ENCODE assay signal across 19 cellular contexts in the genomic region with DNA sequence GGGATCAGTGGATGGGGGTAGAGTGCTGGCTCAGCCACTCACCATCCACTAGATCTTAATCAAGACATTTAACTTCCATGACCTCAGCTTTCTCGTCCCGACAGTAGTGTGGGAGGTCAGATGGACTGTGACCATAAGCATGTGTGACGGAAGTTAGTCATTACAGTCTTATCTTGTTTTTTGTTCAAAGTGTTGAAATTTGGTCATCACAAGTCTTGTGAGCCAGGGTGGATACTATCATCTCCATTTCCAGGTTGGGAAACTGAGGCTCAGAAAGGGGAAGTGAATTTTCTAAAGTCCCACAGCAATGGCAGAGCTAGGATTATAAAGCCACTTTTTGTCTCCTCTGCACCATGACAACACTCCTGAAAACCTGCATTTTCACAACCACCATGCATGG. TPM values are rescaled to one million over a fixed set of nuclear protein-coding genes. Genes with fewer than 3 reads are reported as not detected.
DNase-seq lines count a peak whose midpoint lies in the region; ATAC-seq, FAIRE-seq and TF ChIP-seq lines count a peak whose summit lies in the region.
"Had no signal": no experiment of that assay in that cellular context is flagged by ENCODE, and none has a peak within 500 bp of the region (broad histone marks: within the 10 kb centered on the region; RNA-seq: fewer than 3 reads in every experiment).

No MANE protein-coding gene starts in this region.

- TF ChIP-seq RAD21 in A549 (conservative IDR thresholded peaks at IDR 0.05 in 1 of 2, IDR thresholded peaks at IDR 0.05 in 1 of 2): no peak

- no peak overlapping the region for H3K27ac ChIP-seq in A549
- H3K27ac ChIP-seq in GM23248: peak overlapping the region; percentile 59

- CTCF ChIA-PET in A549 (lab: Yijun Ruan, JAX): interaction anchor here (0.8 to 3.4 kb wide), 4 partner anchors 11 to 212 kb away, joined by 3 to 12 read pairs (median 8); no protein-coding TSS in a partner anchor

- H3K4me2 ChIP-seq in A549: no peak overlapping the region
- peak overlapping the region; percentile 27 for H3K4me2 ChIP-seq in GM23248 (ENCODE audit: unreplicated experiment)

- H4K20me1 ChIP-seq in GM23248 (ENCODE audit: insufficient read depth): no peaks in the 10 kb centered on the region

- H3K9me2 ChIP-seq in GM23248 (ENCODE audit: insufficient read depth): no peaks in the 10 kb centered on the region

- TF ChIP-seq CTCF in A549 (IDR thresholded peaks at IDR 0.05): no peak
- TF ChIP-seq CTCF in fibroblast of mammary gland (conservative IDR thresholded peaks at IDR 0.05; ENCODE audit: control insufficient read depth, insufficient read depth, low read depth, low read length): no peak

- ATAC-seq in A549: no peak
- ATAC-seq in GM21526 (IDR thresholded peaks at IDR 0.05; ENCODE audit: low FRiP score, unreplicated experiment): no peak
- ATAC-seq: HCT116, PC-3 had no signal

- TF ChIP-seq EP300 in A549 (IDR thresholded peaks at IDR 0.05): no peak

- POLR2A ChIA-PET in A549 (lab: Yijun Ruan, JAX): no interaction called here

- H3K4me1 ChIP-seq in A549 (peaks cover under 1% of the 10 kb centered on the region; the same call in 1 of the 3 replicates), GM23248 (ENCODE audit: insufficient read depth) (peaks cover 21% of the 10 kb centered on the region)

- no peaks in the 10 kb centered on the region for H3K79me2 ChIP-seq in GM23248 (ENCODE audit: insufficient read depth)

- in situ Hi-C loops in GM23248 (cut with MboI): no loop called here

- H3K9ac ChIP-seq in GM23248: no peak overlapping the region

- H3F3A ChIP-seq in GM23248 (ENCODE audit: insufficient read depth): peaks cover 18% of the 10 kb centered on the region

- H3K9me3 ChIP-seq in A549 (peaks cover 7% of the 10 kb centered on the region; the same call in 2 of the 3 replicates), GM23248 (ENCODE audit: low read depth) (no peaks in the 10 kb centered on the region)

- H3K36me3 ChIP-seq in GM23248 (ENCODE audit: low read depth): no peaks in the 10 kb centered on the region

- no peak for TF ChIP-seq POLR2A in A549 (IDR thresholded peaks at IDR 0.05; ENCODE audit: low read length)

- H3K4me3 ChIP-seq in A549: no peak overlapping the region
- no peak overlapping the region for H3K4me3 ChIP-seq in GM23248
- H3K4me3 ChIP-seq in fibroblast of mammary gland (ENCODE audit: control insufficient read depth, low read depth, low read length): no peak overlapping the region

- peak; percentile 36 for FAIRE-seq in A549 (lab: Jason Lieb, UNC)
- no peak for FAIRE-seq in frontal cortex (lab: Jason Lieb, UNC)
- FAIRE-seq: G401.6 had no signal

- whole genome bisulfite sequencing in A549 (ENCODE audit: missing lambda C conversion rate): 76% methylated on average over 3 of the region's 3 CpGs
- 14 to 29% methylated on average over 3 of the region's 3 CpGs for WGBS in GM23248 (ENCODE audit: low coverage in 1 of 2, low lambda C conversion rate in 2 of 2, missing lambda C conversion rate in 2 of 2), 2 experiments

- DNase-seq in A549 (ENCODE audit: low read depth in 1 of 2, low spot score in 1 of 2): no peak
- DNase-seq in GM23248: peak; percentile 69
- DNase-seq in amniotic epithelial cell (ENCODE audit: low read depth): peak; percentile 74
- peak; percentile 16 for DNase-seq in fibroblast of mammary gland (ENCODE audit: low read depth)
- no peak for DNase-seq in epidermal melanocyte (ENCODE audit: insufficient read length, low spot score)
- DNase-seq in NCI-H128 (lab: John Stamatoyannopoulos, UW; ENCODE audit: unreplicated experiment): no peak
- DNase-seq in frontal cortex (ENCODE audit: low spot score in 2 of 2): no peak
- DNase-seq: C1 segment of cervical spinal cord, DND-41, MV-4-11, NCI-H1417, NCI-H187, NCI-H2227 treated with DMSO at 0.1 percent for 48 hours, NCI-H510A treated with DMSO at 0.1 percent for 48 hours, NCI-H82, PC-3 had no signal

- no peaks in the 10 kb centered on the region for H3K27me3 ChIP-seq in GM23248 (replicated peaks; ENCODE audit: insufficient read depth)

- H2AFZ ChIP-seq in GM23248: no peak overlapping the region

TF ChIP-seq in A549, 52 proteins besides CTCF, POLR2A, EP300 and RAD21:
- no peak for TF ChIP-seq MAZ (IDR thresholded peaks at IDR 0.05; ENCODE audit: borderline replicate concordance, low read depth, low read length)
- no peak for TF ChIP-seq JUNB (IDR thresholded peaks at IDR 0.05)
- TF ChIP-seq EHMT2 (IDR thresholded peaks at IDR 0.05; ENCODE audit: low read depth): no peak
- TF ChIP-seq BCL3 (IDR thresholded peaks at IDR 0.05): no peak
- TF ChIP-seq CHD4 (IDR thresholded peaks at IDR 0.05; ENCODE audit: borderline replicate concordance): no peak
- TF ChIP-seq ESRRA (IDR thresholded peaks at IDR 0.05; ENCODE audit: borderline replicate concordance, low read length): no peak
- TF ChIP-seq HES2 (IDR thresholded peaks at IDR 0.05): no peak
- no peak for TF ChIP-seq SREBF2 (IDR thresholded peaks at IDR 0.05)

RNA-seq across cellular contexts. Expression of gene ITGA11, which starts 32.0 kb away (rescaled TPM):
- 8.3 and 13.2 TPM in 2 replicates for polyA plus RNA-seq in A549 (2011; rRNA removed)
- 3.6 and 5.5 TPM in 2 replicates for polyA plus RNA-seq in A549 (2012; cell fraction: cytosol; rRNA removed)
- polyA plus RNA-seq in A549 (2012; cell fraction: nucleus; rRNA removed): 14.2 and 15.0 TPM in 2 replicates
- polyA plus RNA-seq in A549 (2017; fragmentation: RNase III; extraction: RNeasy Plus Mini Kit Qiagen cat#74134 plus additional on column Dnase treatment): 10.1 to 22.0 TPM (median 17.2 TPM) in 3 replicates
- 19.0 and 22.2 TPM in 2 replicates for polyA minus RNA-seq in A549 (2011; rRNA and poly(A)+ RNA removed)
- total RNA-seq in GM23248 (2014; rRNA removed; shearing (Covaris generic)): 352 and 408 TPM in 2 replicates
- polyA plus RNA-seq in GM23248 (2016; fragmentation: Nextera tagmentation; extraction: Ambion mirVana): 312 TPM in 2 replicates
- total RNA-seq in frontal cortex: 2.0 TPM
- total RNA-seq: PC-3 had no signal

Comparison
In these comparisons a context has a peak if more than half of its experiments do, and no peak if none do; other contexts are left out.
1. DNase-seq: peak in GM23248 (single experiment), amniotic epithelial cell (single experiment) and fibroblast of mammary gland (single experiment); none in A549 (0 of 2), epidermal melanocyte (single experiment), NCI-H128 (single experiment) and frontal cortex (0 of 2).
2. RNA of gene ITGA11, which starts 32.0 kb away (total RNA-seq): 352 to 408 TPM in GM23248; 2.0 TPM in frontal cortex (single experiment); every median in the first group is over 100 times any median in the second.